In the genomic region with DNA sequence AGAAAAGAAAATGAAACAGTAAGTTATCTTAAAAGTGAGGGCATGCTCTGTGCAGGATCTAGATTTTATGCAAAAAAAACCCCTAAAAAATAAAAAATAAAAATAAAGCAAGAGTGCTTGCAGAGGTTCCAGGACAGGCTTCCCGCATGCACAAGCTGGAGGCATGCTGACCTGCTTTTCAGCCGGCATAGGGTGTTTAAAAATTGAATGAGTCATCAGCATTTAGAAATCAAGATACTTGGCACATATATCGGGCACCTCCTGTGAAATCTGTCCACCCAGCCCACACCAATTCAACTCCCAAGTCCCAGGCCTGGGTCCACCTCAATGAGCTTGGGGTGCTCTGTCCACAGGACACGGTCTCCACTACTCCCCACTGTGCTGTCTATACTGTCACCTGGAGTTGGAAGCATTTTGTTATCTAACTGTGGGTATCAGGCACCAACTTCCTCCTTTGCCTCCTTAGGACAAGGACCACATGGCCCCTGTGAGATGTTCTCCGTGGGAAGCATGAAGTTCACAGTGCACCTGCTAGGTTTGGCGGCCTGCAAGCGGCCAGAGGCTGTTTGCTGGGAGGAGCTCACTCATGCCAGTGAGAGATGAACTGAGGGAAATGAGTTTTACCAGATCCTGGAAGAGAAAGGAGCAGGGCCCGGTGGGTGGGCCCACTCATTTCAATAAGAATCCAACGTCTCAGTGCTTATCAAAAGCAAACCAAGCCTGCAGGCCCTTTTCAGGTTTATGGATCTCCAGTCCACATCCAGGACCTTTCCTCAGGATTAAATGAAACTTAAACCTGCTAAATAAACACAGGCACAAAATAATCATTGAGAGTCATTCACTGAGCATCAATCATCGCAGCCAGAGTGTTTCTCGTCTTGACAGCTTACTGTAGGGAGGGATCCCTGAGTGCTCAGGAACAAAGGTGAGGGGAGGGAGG, we compare ENCODE assay signal across 15 cellular contexts.
DNase-seq lines count a peak whose midpoint lies in the region; ATAC-seq, FAIRE-seq and TF ChIP-seq lines count a peak whose summit lies in the region.
"Had no signal": no experiment of that assay in that cellular context is flagged by ENCODE, and none has a peak within 500 bp of the region (broad histone marks: within the 10 kb centered on the region; RNA-seq: fewer than 3 reads in every experiment).

No MANE protein-coding gene starts in this region.

- no peak overlapping the region for H3K27ac ChIP-seq in dorsolateral prefrontal cortex
- H3K27ac ChIP-seq: ascending aorta, heart right ventricle had no signal

- DNase-seq in DMS53 (lab: John Stamatoyannopoulos, UW) (peak; percentile 89), NCI-H1436 treated with DMSO at 0.1 percent for 48 hours (lab: John Stamatoyannopoulos, UW) (peak; percentile 81), OCI-M1 (lab: John Stamatoyannopoulos, UW) (peak; percentile 17), left lobe of liver (ENCODE audit: low spot score) (no peak), H54 (ENCODE audit: insufficient read length, low spot score) (no peak), dorsolateral prefrontal cortex (no peak), AML-193 (lab: John Stamatoyannopoulos, UW) (no peak)
- DNase-seq: activated CD4-positive, alpha-beta T cell treated with anti-CD3 and anti-CD28 coated beads for 1 hour; activated T-cell treated with anti-CD3 and anti-CD28 coated beads, Interleukin-2, amount 50 U/mL, for 4 hours; effector memory CD8-positive, alpha-beta T cell; heart right ventricle; stimulated activated CD4-positive, alpha-beta T cell treated with anti-CD3 and anti-CD28 coated beads, Interleukin-1b, Interleukin-23, amount 100 ng/mL, for 48 hours had no signal

- intact Hi-C loops in dorsolateral prefrontal cortex (cut with DNase I): no loop called here

- no peak overlapping the region for H3K4me3 ChIP-seq in dorsolateral prefrontal cortex
- H3K4me3 ChIP-seq: ascending aorta, heart right ventricle had no signal

- H3K27me3 ChIP-seq in dorsolateral prefrontal cortex: peaks cover 0 to 40% (median 0%) of the 10 kb centered on the region in 45 donors
- H3K27me3 ChIP-seq: ascending aorta had no signal

- no peak for FAIRE-seq in H54 (lab: Jason Lieb, UNC)

- ATAC-seq in left lobe of liver (peak; percentile 47), HG03108 (IDR thresholded peaks at IDR 0.05; ENCODE audit: unreplicated experiment) (no peak)
- ATAC-seq: activated T-cell treated with anti-CD3 and anti-CD28 coated beads, Interleukin-2, amount 50 U/mL, for 4 hours; effector memory CD8-positive, alpha-beta T cell; heart right ventricle; stimulated activated memory B cell treated with anti-CD40 and anti-IgM and Interleukin-4, amounts not matched to agents 10 μg/mL and 1 μg/mL and 100 μg/mL, for 72 hours had no signal

- TF ChIP-seq CTCF in dorsolateral prefrontal cortex (IDR thresholded peaks at IDR 0.05 in 54 of 56, conservative IDR thresholded peaks at IDR 0.05 in 2 of 56; ENCODE audit: low read depth in 1 of 56, partially characterized antibody in 56 of 56): no peak

- no peak for TF ChIP-seq POLR2A in H54 (IDR thresholded peaks at IDR 0.05; ENCODE audit: low read depth, low read length)

Comparison
In these comparisons a context has a peak if more than half of its experiments do, and no peak if none do; other contexts are left out.
1. DNase-seq: peak in DMS53 (single experiment), NCI-H1436 treated with DMSO at 0.1 percent for 48 hours (single experiment) and OCI-M1 (single experiment); none in left lobe of liver (single experiment), H54 (single experiment), dorsolateral prefrontal cortex (0 of 10) and AML-193 (0 of 2).